In the genomic region with DNA sequence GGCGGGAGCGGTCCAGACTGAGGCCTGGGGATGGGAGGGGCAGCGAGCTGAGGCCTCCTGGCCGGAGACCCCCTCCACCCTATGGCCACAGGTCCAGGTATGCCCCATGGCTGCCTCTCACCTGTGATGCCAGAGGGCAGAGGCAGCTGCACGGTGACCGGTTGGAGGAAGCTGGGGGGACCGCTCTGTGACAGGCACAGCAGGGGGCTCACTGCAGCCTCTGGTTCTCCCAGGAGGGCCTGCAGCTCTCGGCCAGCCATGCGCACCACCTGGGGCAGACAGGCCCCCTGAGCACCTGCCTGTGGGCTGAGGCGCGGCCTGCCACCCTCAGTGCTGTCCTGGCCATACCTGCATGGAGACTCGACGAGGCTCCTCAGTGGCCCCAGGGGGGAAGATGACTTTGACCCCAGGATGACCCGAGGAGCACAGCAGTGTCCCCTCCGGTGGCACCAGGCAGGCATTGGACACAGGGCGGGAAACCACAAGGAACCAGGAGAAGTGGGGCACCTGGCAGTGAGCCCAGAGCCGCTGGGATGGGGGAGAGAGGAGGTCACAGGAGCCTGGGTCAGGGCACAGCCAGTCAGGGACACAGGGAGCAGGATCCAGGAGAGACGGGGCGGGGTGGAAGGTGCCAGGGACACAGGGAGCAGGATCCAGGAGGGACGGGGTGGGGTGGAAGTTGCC, we compare ENCODE assay signal across 16 cellular contexts. TPM values are rescaled to one million over a fixed set of nuclear protein-coding genes. Genes with fewer than 3 reads are reported as not detected.
A peak's percentile ranks its signal among the peaks of the same experiment; 100 is the strongest.
DNase-seq lines count a peak whose midpoint lies in the region; TF ChIP-seq lines count a peak whose summit lies in the region.
"Had no signal": no experiment of that assay in that cellular context is flagged by ENCODE, and none has a peak within 500 bp of the region (broad histone marks: within the 10 kb centered on the region; RNA-seq: fewer than 3 reads in every experiment).

No MANE protein-coding gene starts in this region.

- no peaks in the 10 kb centered on the region for H3K9me3 Mint-ChIP-seq in Calu3 (ENCODE audit: low read depth, unreplicated experiment)
- H3K9me3 Mint-ChIP-seq in activated T-helper 1 cell treated with anti-CD3 and anti-CD28 coated beads, Interleukin-12 subunit alpha, Interleukin-12 subunit beta, Interleukin-2, Interleukin-4 antibody, amounts not matched to agents 30 ng/mL and 10 ng/mL and 1 ng/mL, durations not matched to agents 14 hours and 24 hours and 36 hours: no peaks in the 10 kb centered on the region
- H3K9me3 Mint-ChIP-seq: CD4-positive, alpha-beta T cell had no signal

- H3K27me3 Mint-ChIP-seq in Calu3 (ENCODE audit: unreplicated experiment): no peaks in the 10 kb centered on the region
- H3K27me3 Mint-ChIP-seq in activated T-helper 1 cell treated with anti-CD3 and anti-CD28 coated beads, Interleukin-12 subunit alpha, Interleukin-12 subunit beta, Interleukin-2, Interleukin-4 antibody, amounts not matched to agents 30 ng/mL and 10 ng/mL and 1 ng/mL, durations not matched to agents 14 hours and 24 hours and 36 hours (ENCODE audit: insufficient read depth): no peaks in the 10 kb centered on the region
- H3K27me3 Mint-ChIP-seq: B cell; CD4-positive, alpha-beta T cell had no signal

- peak overlapping the region; percentile 44 for H3K27ac Mint-ChIP-seq in Calu3 (ENCODE audit: unreplicated experiment)
- peak overlapping the region; percentile 44 for H3K27ac Mint-ChIP-seq in activated T-helper 1 cell treated with anti-CD3 and anti-CD28 coated beads, Interleukin-12 subunit alpha, Interleukin-12 subunit beta, Interleukin-2, Interleukin-4 antibody, amounts not matched to agents 30 ng/mL and 10 ng/mL and 1 ng/mL, durations not matched to agents 14 hours and 24 hours and 36 hours
- H3K27ac Mint-ChIP-seq: B cell; CD4-positive, alpha-beta T cell had no signal

- peaks cover 8% of the 10 kb centered on the region for H3K4me1 Mint-ChIP-seq in Calu3 (ENCODE audit: low read depth, unreplicated experiment)
- peaks cover 3% of the 10 kb centered on the region for H3K4me1 Mint-ChIP-seq in activated T-helper 1 cell treated with anti-CD3 and anti-CD28 coated beads, Interleukin-12 subunit alpha, Interleukin-12 subunit beta, Interleukin-2, Interleukin-4 antibody, amounts not matched to agents 30 ng/mL and 10 ng/mL and 1 ng/mL, durations not matched to agents 14 hours and 24 hours and 36 hours (ENCODE audit: low read depth)

- DNase-seq in Calu3: no peak
- no peak for DNase-seq in activated T-helper 1 cell treated with anti-CD3 and anti-CD28 coated beads, Interleukin-12 subunit alpha, Interleukin-12 subunit beta, Interleukin-2, Interleukin-4 antibody, amounts not matched to agents 30 ng/mL and 10 ng/mL and 1 ng/mL, durations not matched to agents 14 hours and 24 hours and 36 hours (ENCODE audit: low spot score)
- no peak for DNase-seq in occipital lobe (lab: John Stamatoyannopoulos, UW)
- no peak for DNase-seq in NCI-H1092 (lab: John Stamatoyannopoulos, UW)
- DNase-seq: ACHN; CD4-positive, alpha-beta T cell; DMS79; H7; IMR-90; NCI-H1417; NCI-H2029; NCI-H510A treated with DMSO at 0.1 percent for 48 hours; Peyer's patch; Right ventricle myocardium superior; SK-N-SH had no signal

- TF ChIP-seq CTCF in Calu3 (IDR thresholded peaks at IDR 0.05; ENCODE audit: unreplicated experiment): no peak

- no peak overlapping the region for H3K4me3 Mint-ChIP-seq in Calu3 (ENCODE audit: low read depth, unreplicated experiment)
- no peak overlapping the region for H3K4me3 Mint-ChIP-seq in activated T-helper 1 cell treated with anti-CD3 and anti-CD28 coated beads, Interleukin-12 subunit alpha, Interleukin-12 subunit beta, Interleukin-2, Interleukin-4 antibody, amounts not matched to agents 30 ng/mL and 10 ng/mL and 1 ng/mL, durations not matched to agents 14 hours and 24 hours and 36 hours
- H3K4me3 Mint-ChIP-seq: B cell; CD4-positive, alpha-beta T cell had no signal

- H3K36me3 Mint-ChIP-seq in Calu3 (ENCODE audit: insufficient read depth, unreplicated experiment): peaks cover 70% of the 10 kb centered on the region
- no peaks in the 10 kb centered on the region for H3K36me3 Mint-ChIP-seq in activated T-helper 1 cell treated with anti-CD3 and anti-CD28 coated beads, Interleukin-12 subunit alpha, Interleukin-12 subunit beta, Interleukin-2, Interleukin-4 antibody, amounts not matched to agents 30 ng/mL and 10 ng/mL and 1 ng/mL, durations not matched to agents 14 hours and 24 hours and 36 hours (ENCODE audit: low read depth)

- no TSS peak for BruUV-seq in Calu3 (replicated peaks; lab: Mats Ljungman, UMichigan)

- intact Hi-C loops in Calu3 (cut with micrococcal nuclease; ENCODE audit: unreplicated experiment): no loop called here
- intact Hi-C loops in activated T-helper 1 cell treated with anti-CD3 and anti-CD28 coated beads, Interleukin-12 subunit alpha, Interleukin-12 subunit beta, Interleukin-2, Interleukin-4 antibody, amounts not matched to agents 30 ng/mL and 10 ng/mL and 1 ng/mL, durations not matched to agents 14 hours and 24 hours and 36 hours (cut with micrococcal nuclease): no loop called here

- CTCF ChIA-PET in Calu3 (lab: Charles Lee): no interaction called here

RNA-seq across cellular contexts. Expression of gene SLC25A22, which starts 3.2 kb away (rescaled TPM):
- total RNA-seq in Calu3 (2022) (44.5 and 53.6 TPM in 2 replicates), occipital lobe (15.0 TPM)
- 87.6 and 92.0 TPM in 2 replicates for total RNA-seq in activated T-helper 1 cell treated with anti-CD3 and anti-CD28 coated beads, Interleukin-12 subunit alpha, Interleukin-12 subunit beta, Interleukin-2, Interleukin-4 antibody, amounts not matched to agents 30 ng/mL and 10 ng/mL and 1 ng/mL, durations not matched to agents 14 hours and 24 hours and 36 hours

RNA-seq across cellular contexts. Expression of gene PIDD1, which starts 3.8 kb away (rescaled TPM):
- total RNA-seq in Calu3 (2022) (15.9 and 16.3 TPM in 2 replicates), occipital lobe (5.1 TPM)
- total RNA-seq in activated T-helper 1 cell treated with anti-CD3 and anti-CD28 coated beads, Interleukin-12 subunit alpha, Interleukin-12 subunit beta, Interleukin-2, Interleukin-4 antibody, amounts not matched to agents 30 ng/mL and 10 ng/mL and 1 ng/mL, durations not matched to agents 14 hours and 24 hours and 36 hours: 25.2 and 27.9 TPM in 2 replicates

RNA-seq across cellular contexts. Expression of gene RPLP2, which starts 8.5 kb away (rescaled TPM):
- 1,351 and 1,381 TPM in 2 replicates for total RNA-seq in Calu3 (2022)
- 2,072 and 2,148 TPM in 2 replicates for total RNA-seq in activated T-helper 1 cell treated with anti-CD3 and anti-CD28 coated beads, Interleukin-12 subunit alpha, Interleukin-12 subunit beta, Interleukin-2, Interleukin-4 antibody, amounts not matched to agents 30 ng/mL and 10 ng/mL and 1 ng/mL, durations not matched to agents 14 hours and 24 hours and 36 hours
- 227 TPM for total RNA-seq in occipital lobe

RNA-seq across cellular contexts. Expression of gene CEND1, which starts 11.3 kb away (rescaled TPM):
- not detected in 2 replicates for total RNA-seq in Calu3 (2022)
- 7.1 and 7.2 TPM in 2 replicates for total RNA-seq in activated T-helper 1 cell treated with anti-CD3 and anti-CD28 coated beads, Interleukin-12 subunit alpha, Interleukin-12 subunit beta, Interleukin-2, Interleukin-4 antibody, amounts not matched to agents 30 ng/mL and 10 ng/mL and 1 ng/mL, durations not matched to agents 14 hours and 24 hours and 36 hours
- 5.9 TPM for total RNA-seq in occipital lobe
- total RNA-seq: CD4-positive, alpha-beta T cell; Peyer's patch had no signal

RNA-seq across cellular contexts. Expression of gene PNPLA2, which starts 17.5 kb away (rescaled TPM):
- 134 and 151 TPM in 2 replicates for total RNA-seq in Calu3 (2022)
- total RNA-seq in activated T-helper 1 cell treated with anti-CD3 and anti-CD28 coated beads, Interleukin-12 subunit alpha, Interleukin-12 subunit beta, Interleukin-2, Interleukin-4 antibody, amounts not matched to agents 30 ng/mL and 10 ng/mL and 1 ng/mL, durations not matched to agents 14 hours and 24 hours and 36 hours: 63.3 and 64.0 TPM in 2 replicates
- 5.3 TPM for total RNA-seq in occipital lobe
